9 cellular contexts compared by ENCODE assay signal in genomic region chr14:89891055-89891454, GRCh38.
"Had no signal": no experiment of that assay in that cellular context is flagged by ENCODE, and none has a peak within 500 bp of the region (broad histone marks: within the 10 kb centered on the region; RNA-seq: fewer than 3 reads in every experiment).

No MANE protein-coding gene starts in this region.

- H3K4me3 ChIP-seq: GM23338 had no signal

- H3K4me2 ChIP-seq: GM23338 had no signal

- H3K9me3 Mint-ChIP-seq: GM23338, H9 had no signal

- H3K4me3 Mint-ChIP-seq: GM23338, H9, IgD-negative memory B cell had no signal

- H3K27ac Mint-ChIP-seq: GM23338, H9 had no signal

- DNase-seq: H9, HCEC 1CT, KG1 had no signal

- ATAC-seq: GM23338, HepG2 had no signal

- FAIRE-seq: H1, H54, HepG2 had no signal

- H3K27ac ChIP-seq: HL-60 had no signal

- H3K27me3 Mint-ChIP-seq: IgD-negative memory B cell had no signal

- H3K4me1 Mint-ChIP-seq: GM23338 had no signal

- H2AFZ ChIP-seq: GM23338 had no signal
